Comparison of ENCODE assay signal across 13 cellular contexts in genomic region chr1:155124503-155125463, GRCh38. TPM values are rescaled to one million over a fixed set of nuclear protein-coding genes. Genes with fewer than 3 reads are reported as not detected.
DNase-seq lines count a peak whose midpoint lies in the region; ATAC-seq, FAIRE-seq and TF ChIP-seq lines count a peak whose summit lies in the region.
"Had no signal": no experiment of that assay in that cellular context is flagged by ENCODE, and none has a peak within 500 bp of the region (broad histone marks: within the 10 kb centered on the region; RNA-seq: fewer than 3 reads in every experiment).

No MANE protein-coding gene starts in this region.

- no peak for DNase-seq in GM12878 (ENCODE audit: low read depth, low spot score)
- peak; percentile 95 for DNase-seq in islet precursor cell
- DNase-seq in smooth muscle cell (lab: John Stamatoyannopoulos, UW; ENCODE audit: unreplicated experiment): no peak
- no peak for DNase-seq in NCI-H2196 (lab: John Stamatoyannopoulos, UW; ENCODE audit: unreplicated experiment)
- no peak for DNase-seq in NCI-H526 treated with DMSO at 0.1 percent for 48 hours (lab: John Stamatoyannopoulos, UW)
- no peak for DNase-seq in putamen (ENCODE audit: low spot score)
- no peak for DNase-seq in activated CD8-positive, alpha-beta memory T cell treated with anti-CD3 and anti-CD28 coated beads, Interleukin-2, amount 50 U/mL, for 4 hours
- DNase-seq: activated T-cell treated with anti-CD3 and anti-CD28 coated beads, Interleukin-2, amount 50 U/mL, for 72 hours; HCEC 1CT; NCI-H524 treated with DMSO at 0.1 percent for 48 hours; stimulated activated CD8-positive, alpha-beta memory T cell treated with anti-CD3 and anti-CD28 coated beads, Interleukin-4, amount 100 ng/mL, for 48 hours had no signal

- CTCF ChIA-PET in HEK293 (lab: Yijun Ruan, JAX) (interaction anchor here (0.6 to 2.4 kb wide), 13 partner anchors 10 to 240 kb away, joined by 3 to 8 read pairs (median 4); no protein-coding TSS in a partner anchor), GM12878 (lab: Yijun Ruan, JAX) (interaction anchor here (1.0 to 1.9 kb wide), 4 partner anchors 33 to 48 kb away, joined by 3 to 6 read pairs (median 4); partner anchors contain the start of gene KRTCAP2)

- H3K4me2 ChIP-seq in GM12878 (ENCODE audit: control insufficient read depth, insufficient read depth) (no peak overlapping the region), smooth muscle cell (no peak overlapping the region)

- H3K27ac ChIP-seq in HEK293 (ENCODE audit: extremely low read depth, low read depth, low read length): no peak overlapping the region
- no peak overlapping the region for H3K27ac ChIP-seq in GM12878 (ENCODE audit: control insufficient read depth, insufficient read depth)
- peak overlapping the region; percentile 19 for H3K27ac ChIP-seq in smooth muscle cell (ENCODE audit: low read depth)

- H3K79me2 ChIP-seq in GM12878 (ENCODE audit: control insufficient read depth, insufficient read depth, low read length): no peaks in the 10 kb centered on the region
- H3K79me2 ChIP-seq in smooth muscle cell (ENCODE audit: low read depth): peaks cover 8% of the 10 kb centered on the region

- H3K27me3 ChIP-seq in GM12878 (replicated peaks in 1 of 2; ENCODE audit: control insufficient read depth in 2 of 2, insufficient read depth in 2 of 2, low read length in 1 of 2): peaks cover 14 to 24% of the 10 kb centered on the region in 2 experiments
- H3K27me3 ChIP-seq in smooth muscle cell (ENCODE audit: low read depth): peaks cover 5% of the 10 kb centered on the region

- H3K9ac ChIP-seq in GM12878 (ENCODE audit: control insufficient read depth, insufficient read depth, low read length): no peak overlapping the region
- H3K9ac ChIP-seq in smooth muscle cell (ENCODE audit: low read depth): no peak overlapping the region

- RAD21 ChIA-PET in GM12878 (lab: Charles Lee; ENCODE audit: unreplicated experiment): no interaction called here

- no peaks in the 10 kb centered on the region for H4K20me1 ChIP-seq in GM12878 (ENCODE audit: control insufficient read depth, insufficient read depth)
- H4K20me1 ChIP-seq in smooth muscle cell (ENCODE audit: low read depth): no peaks in the 10 kb centered on the region

- no peak for TF ChIP-seq EP300 in GM12878 (IDR thresholded peaks at IDR 0.05; ENCODE audit: borderline replicate concordance in 1 of 2, control insufficient read depth in 1 of 2, low read depth in 2 of 2, low read length in 2 of 2)

- H3K4me1 ChIP-seq in HEK293 (ENCODE audit: control insufficient read depth, insufficient read depth, low read length) (peaks cover 17% of the 10 kb centered on the region), GM12878 (ENCODE audit: control insufficient read depth, insufficient read depth, low read length) (peaks cover 14% of the 10 kb centered on the region), smooth muscle cell (ENCODE audit: low read depth) (peaks cover 35% of the 10 kb centered on the region)

- SMC1A ChIA-PET in GM12878 (lab: Charles Lee; ENCODE audit: uncharacterized antibody, unreplicated experiment): no interaction called here

- whole genome bisulfite sequencing in GM12878 (ENCODE audit: insufficient coverage, insufficient replicate concordance, low lambda C conversion rate, missing lambda C conversion rate): 46% methylated on average over 16 of the region's 16 CpGs
- 54% methylated on average over 16 of the region's 16 CpGs for WGBS in smooth muscle cell (ENCODE audit: low lambda C conversion rate)

- POLR2A ChIA-PET in HEK293 (lab: Yijun Ruan, JAX) (interaction anchor here (1.5 to 2.9 kb wide), 3 partner anchors 10 to 48 kb away, joined by 4 to 9 read pairs (median 7); partner anchors contain the start of gene KRTCAP2), GM12878 (lab: Charles Lee) (interaction anchor here (1.2 to 2.3 kb wide), 2 partner anchors 9 to 10 kb away, joined by 3 to 6 read pairs; no protein-coding TSS in a partner anchor)

- H3K36me3 ChIP-seq in HEK293 (ENCODE audit: control insufficient read depth in 2 of 2, insufficient read depth in 1 of 2, low read length in 2 of 2): no peaks in the 10 kb centered on the region
- no peaks in the 10 kb centered on the region for H3K36me3 ChIP-seq in GM12878 (ENCODE audit: control insufficient read depth in 2 of 2, insufficient read depth in 2 of 2, low read length in 1 of 2)
- H3K36me3 ChIP-seq in smooth muscle cell (ENCODE audit: low read depth): no peaks in the 10 kb centered on the region

- H3K4me3 ChIP-seq in HEK293 (ENCODE audit: low read depth, low read length) (no peak overlapping the region), GM12878 (no peak overlapping the region), smooth muscle cell (no peak overlapping the region)

- H3K9me3 ChIP-seq in HEK293 (ENCODE audit: control insufficient read depth, insufficient read depth, low read depth, low read length): no peaks in the 10 kb centered on the region
- no peaks in the 10 kb centered on the region for H3K9me3 ChIP-seq in GM12878 (replicated peaks; ENCODE audit: control insufficient read depth, insufficient read depth, low read length)
- no peaks in the 10 kb centered on the region for H3K9me3 ChIP-seq in smooth muscle cell (replicated peaks; ENCODE audit: low read depth)

- no peak for ATAC-seq in GM12878
- ATAC-seq: activated T-cell treated with anti-CD3 and anti-CD28 coated beads, Interleukin-2, amount 50 U/mL, for 72 hours; sciatic nerve had no signal

- no peaks in the 10 kb centered on the region for H3F3A ChIP-seq in smooth muscle cell (ENCODE audit: low read depth)

- no peak overlapping the region for H2AFZ ChIP-seq in GM12878 (ENCODE audit: control insufficient read depth, low read depth, low read length)
- no peak overlapping the region for H2AFZ ChIP-seq in smooth muscle cell (ENCODE audit: low read depth)

- no peak for TF ChIP-seq RAD21 in GM12878 (IDR thresholded peaks at IDR 0.05; ENCODE audit: insufficient read depth, low read depth, low read length)

- TF ChIP-seq CTCF in HEK293 (tag by site-specific recombination; IDR thresholded peaks at IDR 0.05) (no peak), GM12878 (IDR thresholded peaks at IDR 0.05 in 2 of 3, conservative IDR thresholded peaks at IDR 0.05 in 1 of 3; ENCODE audit: control insufficient read depth in 2 of 3, extremely low read depth in 1 of 3, insufficient read depth in 1 of 3, low read depth in 3 of 3, low read length in 3 of 3) (no peak), smooth muscle cell (IDR thresholded peaks at IDR 0.05; ENCODE audit: borderline replicate concordance, insufficient read depth, poor library complexity, severe bottlenecking) (no peak)

- in situ Hi-C loops in GM12878 (cut with MboI): no loop called here

- no peak for TF ChIP-seq POLR2A in GM12878 (IDR thresholded peaks at IDR 0.05; ENCODE audit: low read depth, low read length)

- FAIRE-seq in GM12878 (lab: Jason Lieb, UNC): no peak

- intact Hi-C loops in GM12878 (cut with micrococcal nuclease; ENCODE audit: unreplicated experiment): no loop called here

- BruUV-seq in GM12878 (replicated peaks; lab: Mats Ljungman, UMichigan): no TSS peak

RNA-seq across cellular contexts. Expression of gene EFNA1, which starts 2.9 kb away (rescaled TPM):
- total RNA-seq in GM12878 (2013; cell fraction: nucleolus; rRNA removed): 1.3 and 1.4 TPM in 2 replicates
- total RNA-seq in GM12878 (2014; rRNA removed) (0.05 TPM in 1 of 2 replicates, not detected in the other), GM12878 (2014; rRNA removed; fragmentation: Illumina TruSeq; extraction: Trizol) (not detected in 2 replicates), GM12878 (2021) (0.28 TPM in 1 of 2 replicates, not detected in the other), smooth muscle cell (14.4 and 20.9 TPM in 2 replicates)
- not detected for polyA plus RNA-seq in GM12878 (2011; ENCODE audit: low read depth)
- polyA plus RNA-seq in GM12878 (2011; rRNA removed) (4.6 and 7.5 TPM in 2 replicates), GM12878 (2014; fragmentation: Illumina TruSeq; extraction: Trizol) (0.13 TPM in 1 of 2 replicates, not detected in the other), GM12878 (2014; fragmentation: Nextera tagmentation; extraction: Ambion mirVana) (under 1 TPM in 1 of 2 experiments, not detected in 1; 0.19 TPM), GM12878 (2014; rRNA removed) (not detected in 2 replicates), GM12878 (2016; fragmentation: Nextera tagmentation; extraction: Ambion mirVana) (under 1 TPM; 0.13 to 0.44 TPM), smooth muscle cell (16.4 and 53.5 TPM in 2 replicates)
- 7.8 and 9.4 TPM in 2 replicates for polyA plus RNA-seq in GM12878 (2011; cell fraction: cytosol; rRNA removed)
- polyA plus RNA-seq in GM12878 (2011; cell fraction: nucleus; rRNA removed): 4.4 and 8.5 TPM in 2 replicates
- 0.18 and 0.55 TPM in 2 replicates for polyA plus RNA-seq in GM12878 (2012)
- 6.3 and 7.3 TPM in 2 replicates for polyA minus RNA-seq in GM12878 (2011; rRNA and poly(A)+ RNA removed)
- 10.4 and 11.4 TPM in 2 replicates for polyA minus RNA-seq in GM12878 (2011; cell fraction: cytosol; rRNA and poly(A)+ RNA removed)
- polyA minus RNA-seq in GM12878 (2011; cell fraction: nucleus; rRNA and poly(A)+ RNA removed): 2.4 and 3.7 TPM in 2 replicates

RNA-seq across cellular contexts. Expression of gene SLC50A1, which starts 10.9 kb away (rescaled TPM):
- 16.4 and 17.7 TPM in 2 replicates for total RNA-seq in GM12878 (2013; cell fraction: nucleolus; rRNA removed)
- total RNA-seq in GM12878 (2014; rRNA removed) (46.9 and 52.3 TPM in 2 replicates), GM12878 (2014; rRNA removed; fragmentation: Illumina TruSeq; extraction: Trizol) (44.0 and 50.2 TPM in 2 replicates), GM12878 (2021) (32.5 and 38.3 TPM in 2 replicates), smooth muscle cell (44.5 and 44.7 TPM in 2 replicates)
- polyA plus RNA-seq in GM12878 (2011; ENCODE audit: low read depth): 31.8 TPM
- polyA plus RNA-seq in GM12878 (2011; rRNA removed) (66.4 and 81.0 TPM in 2 replicates), GM12878 (2014; fragmentation: Illumina TruSeq; extraction: Trizol) (53.6 and 74.5 TPM in 2 replicates), GM12878 (2014; fragmentation: Nextera tagmentation; extraction: Ambion mirVana) (10 to 100 TPM; 70.8 to 85.6 TPM), GM12878 (2014; rRNA removed) (62.9 and 77.3 TPM in 2 replicates), GM12878 (2016; fragmentation: Nextera tagmentation; extraction: Ambion mirVana) (10 to 100 TPM; 52.4 to 54.4 TPM), smooth muscle cell (98.0 and 109 TPM in 2 replicates)
- polyA plus RNA-seq in GM12878 (2011; cell fraction: cytosol; rRNA removed): 106 and 113 TPM in 2 replicates
- polyA plus RNA-seq in GM12878 (2011; cell fraction: nucleus; rRNA removed): 18.1 and 20.0 TPM in 2 replicates
- polyA plus RNA-seq in GM12878 (2012): 33.8 and 37.6 TPM in 2 replicates
- polyA minus RNA-seq in GM12878 (2011; rRNA and poly(A)+ RNA removed): 46.1 and 62.1 TPM in 2 replicates
- 15.3 and 18.2 TPM in 2 replicates for polyA minus RNA-seq in GM12878 (2011; cell fraction: cytosol; rRNA and poly(A)+ RNA removed)
- polyA minus RNA-seq in GM12878 (2011; cell fraction: nucleus; rRNA and poly(A)+ RNA removed): 7.3 and 8.8 TPM in 2 replicates

RNA-seq across cellular contexts. Expression of gene DPM3, which starts 15.5 kb away (rescaled TPM):
- 9.6 and 10.3 TPM in 2 replicates for total RNA-seq in GM12878 (2013; cell fraction: nucleolus; rRNA removed)
- 19.6 and 25.8 TPM in 2 replicates for total RNA-seq in GM12878 (2014; rRNA removed)
- 9.8 and 13.5 TPM in 2 replicates for total RNA-seq in GM12878 (2014; rRNA removed; fragmentation: Illumina TruSeq; extraction: Trizol)
- 53.1 and 56.1 TPM in 2 replicates for total RNA-seq in GM12878 (2021)
- 41.6 TPM for polyA plus RNA-seq in GM12878 (2011; ENCODE audit: low read depth)
- 12.9 and 20.0 TPM in 2 replicates for polyA plus RNA-seq in GM12878 (2011; rRNA removed)
- polyA plus RNA-seq in GM12878 (2011; cell fraction: cytosol; rRNA removed): 93.0 and 97.8 TPM in 2 replicates
- polyA plus RNA-seq in GM12878 (2011; cell fraction: nucleus; rRNA removed): 54.6 and 56.5 TPM in 2 replicates
- polyA plus RNA-seq in GM12878 (2012): 78.3 and 89.7 TPM in 2 replicates
- 6.0 TPM in 1 of 2 replicates, not detected in the other for polyA plus RNA-seq in GM12878 (2014; fragmentation: Illumina TruSeq; extraction: Trizol)
- polyA plus RNA-seq in GM12878 (2014; fragmentation: Nextera tagmentation; extraction: Ambion mirVana): 10 to 100 TPM in 1 of 2 experiments, 1 to 10 TPM in 1; 5.9 to 25.7 TPM
- 78.7 and 93.1 TPM in 2 replicates for polyA plus RNA-seq in GM12878 (2014; rRNA removed)
- 10 to 100 TPM; 42.4 to 48.1 TPM for polyA plus RNA-seq in GM12878 (2016; fragmentation: Nextera tagmentation; extraction: Ambion mirVana)
- polyA minus RNA-seq in GM12878 (2011; rRNA and poly(A)+ RNA removed): 7.6 and 31.0 TPM in 2 replicates
- polyA minus RNA-seq in GM12878 (2011; cell fraction: cytosol; rRNA and poly(A)+ RNA removed): 5.5 and 13.8 TPM in 2 replicates
- 6.9 and 11.0 TPM in 2 replicates for polyA minus RNA-seq in GM12878 (2011; cell fraction: nucleus; rRNA and poly(A)+ RNA removed)
- total RNA-seq in smooth muscle cell: 51.5 and 69.1 TPM in 2 replicates
- polyA plus RNA-seq in smooth muscle cell: 75.8 and 79.9 TPM in 2 replicates

RNA-seq across cellular contexts. Expression of gene EFNA3, which starts 46.1 kb away (rescaled TPM):
- 1.8 and 2.1 TPM in 2 replicates for total RNA-seq in GM12878 (2013; cell fraction: nucleolus; rRNA removed)
- total RNA-seq in GM12878 (2014; rRNA removed) (1.1 and 1.3 TPM in 2 replicates), GM12878 (2014; rRNA removed; fragmentation: Illumina TruSeq; extraction: Trizol) (0.64 and 0.67 TPM in 2 replicates), GM12878 (2021) (1.2 and 1.5 TPM in 2 replicates), smooth muscle cell (5.2 and 7.1 TPM in 2 replicates)
- polyA plus RNA-seq in GM12878 (2011; ENCODE audit: low read depth): 2.6 TPM
- polyA plus RNA-seq in GM12878 (2011; rRNA removed) (2.3 and 5.4 TPM in 2 replicates), GM12878 (2014; fragmentation: Illumina TruSeq; extraction: Trizol) (0.55 and 1.00 TPM in 2 replicates), GM12878 (2014; fragmentation: Nextera tagmentation; extraction: Ambion mirVana) (under 1 TPM; 0.08 to 0.26 TPM), GM12878 (2014; rRNA removed) (1.2 and 1.7 TPM in 2 replicates), GM12878 (2016; fragmentation: Nextera tagmentation; extraction: Ambion mirVana) (1 to 10 TPM in 1 of 2 experiments, under 1 TPM in 1; 0.81 to 1.1 TPM), smooth muscle cell (9.1 and 10.0 TPM in 2 replicates)
- 6.2 and 7.7 TPM in 2 replicates for polyA plus RNA-seq in GM12878 (2011; cell fraction: cytosol; rRNA removed)
- 5.1 and 10.8 TPM in 2 replicates for polyA plus RNA-seq in GM12878 (2011; cell fraction: nucleus; rRNA removed)
- 3.4 and 4.9 TPM in 2 replicates for polyA plus RNA-seq in GM12878 (2012)
- 1.8 and 3.9 TPM in 2 replicates for polyA minus RNA-seq in GM12878 (2011; rRNA and poly(A)+ RNA removed)
- 2.9 and 3.6 TPM in 2 replicates for polyA minus RNA-seq in GM12878 (2011; cell fraction: cytosol; rRNA and poly(A)+ RNA removed)
- 2.4 and 3.4 TPM in 2 replicates for polyA minus RNA-seq in GM12878 (2011; cell fraction: nucleus; rRNA and poly(A)+ RNA removed)

RNA-seq across cellular contexts. Expression of gene KRTCAP2, which starts 48.3 kb away (rescaled TPM):
- 19.8 and 25.9 TPM in 2 replicates for total RNA-seq in GM12878 (2013; cell fraction: nucleolus; rRNA removed)
- total RNA-seq in GM12878 (2014; rRNA removed) (142 and 149 TPM in 2 replicates), GM12878 (2014; rRNA removed; fragmentation: Illumina TruSeq; extraction: Trizol) (90.5 and 95.1 TPM in 2 replicates), GM12878 (2021) (97.2 and 101 TPM in 2 replicates), smooth muscle cell (192 and 283 TPM in 2 replicates)
- polyA plus RNA-seq in GM12878 (2011; ENCODE audit: low read depth): 176 TPM
- polyA plus RNA-seq in GM12878 (2011; rRNA removed) (42.5 and 61.3 TPM in 2 replicates), GM12878 (2014; fragmentation: Illumina TruSeq; extraction: Trizol) (92.4 and 139 TPM in 2 replicates), GM12878 (2014; fragmentation: Nextera tagmentation; extraction: Ambion mirVana) (100 to 1,000 TPM; 144 to 181 TPM), GM12878 (2014; rRNA removed) (78.1 and 79.7 TPM in 2 replicates), GM12878 (2016; fragmentation: Nextera tagmentation; extraction: Ambion mirVana) (100 to 1,000 TPM; 230 to 238 TPM), smooth muscle cell (607 and 642 TPM in 2 replicates)
- polyA plus RNA-seq in GM12878 (2011; cell fraction: cytosol; rRNA removed): 112 and 161 TPM in 2 replicates
- polyA plus RNA-seq in GM12878 (2011; cell fraction: nucleus; rRNA removed): 95.9 and 97.3 TPM in 2 replicates
- polyA plus RNA-seq in GM12878 (2012): 124 and 153 TPM in 2 replicates
- 64.4 and 93.5 TPM in 2 replicates for polyA minus RNA-seq in GM12878 (2011; rRNA and poly(A)+ RNA removed)
- 41.7 and 45.5 TPM in 2 replicates for polyA minus RNA-seq in GM12878 (2011; cell fraction: cytosol; rRNA and poly(A)+ RNA removed)
- 16.6 and 31.4 TPM in 2 replicates for polyA minus RNA-seq in GM12878 (2011; cell fraction: nucleus; rRNA and poly(A)+ RNA removed)
